Comparison of ENCODE assay signal across 8 cellular contexts in the genomic region with DNA sequence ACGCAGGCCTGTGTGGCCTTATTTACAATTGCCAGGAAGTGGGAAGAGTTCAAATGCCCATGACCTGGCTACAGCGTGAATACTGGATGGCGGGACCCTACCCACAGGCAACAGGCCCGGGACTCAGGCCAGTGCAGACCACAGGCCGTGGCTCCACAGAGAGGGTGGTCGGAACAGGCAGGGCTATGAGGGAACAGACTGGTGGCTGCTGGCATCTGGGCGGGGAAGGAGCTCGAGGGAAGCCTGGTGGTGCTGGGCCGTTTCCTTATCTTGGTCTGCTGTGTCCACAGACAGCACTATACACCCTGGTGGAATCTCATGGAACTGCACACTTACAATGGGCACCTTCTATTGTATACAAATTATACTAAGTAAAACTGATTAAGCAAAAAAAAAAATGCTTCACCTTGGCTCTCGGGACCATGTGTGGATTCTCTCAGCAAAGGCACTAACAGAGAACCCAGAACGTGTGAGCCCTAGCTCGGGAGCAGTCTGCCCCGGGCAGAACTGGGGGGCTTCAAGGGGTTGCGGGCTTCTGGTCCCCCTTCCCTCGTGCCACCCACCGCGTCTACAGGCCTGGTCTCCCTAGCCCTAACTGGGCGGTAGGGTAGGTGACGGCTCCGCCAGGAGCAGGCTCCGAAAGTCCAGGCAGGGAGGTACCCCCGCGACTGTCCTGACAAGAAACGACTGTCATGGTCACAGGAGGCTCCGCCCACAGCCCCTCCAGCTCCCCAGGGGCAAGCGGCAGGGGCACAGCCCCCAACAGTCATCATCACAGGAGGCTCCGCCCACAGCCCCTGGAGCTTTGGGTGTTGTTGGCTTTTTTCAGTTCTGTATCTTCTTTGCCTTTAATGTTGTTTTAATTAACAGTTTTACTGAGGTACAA. TPM values are rescaled to one million over a fixed set of nuclear protein-coding genes. Genes with fewer than 3 reads are reported as not detected.
DNase-seq lines count a peak whose midpoint lies in the region; ATAC-seq and TF ChIP-seq lines count a peak whose summit lies in the region.

No MANE protein-coding gene starts in this region.

- in situ Hi-C loops in GM23248 (cut with MboI), result no loop called here
- in situ Hi-C loops in mammary epithelial cell (cut with MboI; ENCODE audit: low sequenced_read_pairs in 2 of 2), result no loop called here

- no peaks in the 10 kb centered on the region for H3K9me3 Mint-ChIP-seq in stimulated activated memory B cell treated with anti-CD40 and anti-IgM and Interleukin-4, amounts not matched to agents 10 μg/mL and 1 μg/mL and 100 μg/mL, for 72 hours

- no peaks in the 10 kb centered on the region for H3K36me3 ChIP-seq in GM23248 (ENCODE audit: low read depth)
- H3K36me3 ChIP-seq in OCI-LY3 (replicated peaks; ENCODE audit: low read depth, low read length), result no peaks in the 10 kb centered on the region
- H3K36me3 ChIP-seq in mammary epithelial cell (ENCODE audit: insufficient read depth, low read length), result no peaks in the 10 kb centered on the region

- H4K20me1 ChIP-seq in GM23248 (ENCODE audit: insufficient read depth) (no peaks in the 10 kb centered on the region), OCI-LY3 (ENCODE audit: insufficient read depth, low read length) (no peaks in the 10 kb centered on the region), mammary epithelial cell (ENCODE audit: insufficient read depth, low read length) (no peaks in the 10 kb centered on the region)

- H3F3A ChIP-seq in GM23248 (ENCODE audit: insufficient read depth), result no peaks in the 10 kb centered on the region

- H3K9ac ChIP-seq in GM23248 (no peak overlapping the region), OCI-LY3 (ENCODE audit: low read length) (no peak overlapping the region), mammary epithelial cell (ENCODE audit: insufficient read depth, low read length) (no peak overlapping the region)

- dilution Hi-C loops in mammary epithelial cell (cut with HindIII; ENCODE audit: low sequenced_read_pairs), result no loop called here

- BruUV-seq in mammary epithelial cell (replicated peaks; lab: Mats Ljungman, UMichigan), result no TSS peak

- intact Hi-C loops in mammary epithelial cell (cut with micrococcal nuclease), result loop anchor here (1.0 to 2.0 kb wide), 2 partner anchors 59 to 212 kb away; no protein-coding TSS in a partner anchor

- H3K4me1 ChIP-seq in GM23248 (ENCODE audit: insufficient read depth) (no peaks in the 10 kb centered on the region), OCI-LY3 (ENCODE audit: low read length) (no peaks in the 10 kb centered on the region), mammary epithelial cell (ENCODE audit: insufficient read depth, low read length) (peaks cover 15% of the 10 kb centered on the region)

- peak; percentile 20 for DNase-seq in COR-L47 (lab: John Stamatoyannopoulos, UW)
- peak; percentile 79 for DNase-seq in GM23248
- DNase-seq in mammary epithelial cell, result peak; percentile 54
- DNase-seq in kidney tubule cell (ENCODE audit: low spot score), result peak; percentile 58
- DNase-seq in NCI-H2107 (lab: John Stamatoyannopoulos, UW), result no peak

- peak; percentile 24; the same call in 1 of the 2 replicates for TF ChIP-seq CTCF in OCI-LY3 (IDR thresholded peaks at IDR 0.05; ENCODE audit: low read depth, low read length)
- TF ChIP-seq CTCF in mammary epithelial cell (conservative IDR thresholded peaks at IDR 0.05 in 1 of 2, IDR thresholded peaks at IDR 0.05 in 1 of 2; ENCODE audit: extremely low read depth in 1 of 2, insufficient read depth in 1 of 2, low read depth in 1 of 2, low read length in 2 of 2), result peak; percentile 63 to 75

- H3K27ac Mint-ChIP-seq in stimulated activated memory B cell treated with anti-CD40 and anti-IgM and Interleukin-4, amounts not matched to agents 10 μg/mL and 1 μg/mL and 100 μg/mL, for 72 hours, result no peak overlapping the region

- no peaks in the 10 kb centered on the region for H3K27me3 ChIP-seq in GM23248 (replicated peaks; ENCODE audit: insufficient read depth)
- H3K27me3 ChIP-seq in OCI-LY3 (ENCODE audit: low read depth, low read length), result no peaks in the 10 kb centered on the region
- no peaks in the 10 kb centered on the region for H3K27me3 ChIP-seq in mammary epithelial cell (ENCODE audit: insufficient read depth, low read length)

- H3K36me3 Mint-ChIP-seq in stimulated activated memory B cell treated with anti-CD40 and anti-IgM and Interleukin-4, amounts not matched to agents 10 μg/mL and 1 μg/mL and 100 μg/mL, for 72 hours, result peaks cover 44% of the 10 kb centered on the region

- CTCF ChIA-PET in mammary epithelial cell (lab: Charles Lee; ENCODE audit: low non-redundant PET), result interaction anchor here (0.6 to 0.7 kb wide), 2 partner anchors 189 to 281 kb away, joined by 3 to 6 read pairs; no protein-coding TSS in a partner anchor

- WGBS in GM23248 (ENCODE audit: low coverage in 1 of 2, low lambda C conversion rate in 2 of 2, missing lambda C conversion rate in 2 of 2), 2 experiments, result 73 to 77% methylated on average over 27 of the region's 27 CpGs
- WGBS in mammary epithelial cell (ENCODE audit: low coverage, missing lambda C conversion rate), result 48% methylated on average over 21 of the region's 27 CpGs

- H3K4me3 Mint-ChIP-seq in stimulated activated memory B cell treated with anti-CD40 and anti-IgM and Interleukin-4, amounts not matched to agents 10 μg/mL and 1 μg/mL and 100 μg/mL, for 72 hours, result no peak overlapping the region

- H3K79me2 ChIP-seq in GM23248 (ENCODE audit: insufficient read depth) (no peaks in the 10 kb centered on the region), OCI-LY3 (ENCODE audit: low read length) (no peaks in the 10 kb centered on the region), mammary epithelial cell (ENCODE audit: insufficient read depth, low read length) (no peaks in the 10 kb centered on the region)

- H2AFZ ChIP-seq in GM23248 (no peak overlapping the region), OCI-LY3 (ENCODE audit: low read depth, low read length) (no peak overlapping the region), mammary epithelial cell (ENCODE audit: low read depth, low read length) (peak overlapping the region; percentile 86)

- no peaks in the 10 kb centered on the region for H3K4me1 Mint-ChIP-seq in stimulated activated memory B cell treated with anti-CD40 and anti-IgM and Interleukin-4, amounts not matched to agents 10 μg/mL and 1 μg/mL and 100 μg/mL, for 72 hours

- no peaks in the 10 kb centered on the region for H3K27me3 Mint-ChIP-seq in stimulated activated memory B cell treated with anti-CD40 and anti-IgM and Interleukin-4, amounts not matched to agents 10 μg/mL and 1 μg/mL and 100 μg/mL, for 72 hours

- H3K9me3 ChIP-seq in GM23248 (ENCODE audit: low read depth), result no peaks in the 10 kb centered on the region
- no peaks in the 10 kb centered on the region for H3K9me3 ChIP-seq in OCI-LY3 (ENCODE audit: insufficient read depth, low read length)
- no peaks in the 10 kb centered on the region for H3K9me3 ChIP-seq in mammary epithelial cell (replicated peaks; ENCODE audit: insufficient read depth, low read length)

- H3K9me2 ChIP-seq in GM23248 (ENCODE audit: insufficient read depth), result no peaks in the 10 kb centered on the region

- no peak overlapping the region for H3K27ac ChIP-seq in GM23248
- H3K27ac ChIP-seq in OCI-LY3 (ENCODE audit: low read length), result no peak overlapping the region
- H3K27ac ChIP-seq in mammary epithelial cell (ENCODE audit: insufficient read depth, low read depth, low read length), result no peak overlapping the region
- H3K27ac ChIP-seq in temporal lobe (ENCODE audit: low read depth, low read length), result peak overlapping the region; percentile 9

- H3K4me3 ChIP-seq in GM23248 (no peak overlapping the region), OCI-LY3 (ENCODE audit: low read length) (no peak overlapping the region), mammary epithelial cell (replicated peaks in 1 of 3; ENCODE audit: insufficient read depth in 1 of 3, low read depth in 2 of 3, low read length in 3 of 3) (no peak overlapping the region)

- H3K4me2 ChIP-seq in GM23248 (ENCODE audit: unreplicated experiment) (no peak overlapping the region), OCI-LY3 (ENCODE audit: low read length) (no peak overlapping the region), mammary epithelial cell (ENCODE audit: insufficient read depth, low read depth, low read length) (no peak overlapping the region)

- no peak for ATAC-seq in stimulated activated memory B cell treated with anti-CD40 and anti-IgM and Interleukin-4, amounts not matched to agents 10 μg/mL and 1 μg/mL and 100 μg/mL, for 72 hours

RNA-seq across cellular contexts. Expression of a gene that starts 21.8 kb away (rescaled TPM):
- total RNA-seq in GM23248 (2014; rRNA removed; shearing (Covaris generic)), result 8.0 and 14.2 TPM in 2 replicates
- 5.6 and 6.1 TPM in 2 replicates for polyA plus RNA-seq in GM23248 (2016; fragmentation: Nextera tagmentation; extraction: Ambion mirVana)
- 10 to 100 TPM in 1 of 2 donors, 1 to 10 TPM in 1; 8.7 to 13.1 TPM for total RNA-seq in mammary epithelial cell
- 6.1 TPM for polyA plus RNA-seq in mammary epithelial cell
- polyA minus RNA-seq in mammary epithelial cell, result 1.5 TPM
- total RNA-seq in temporal lobe, result 7.9 TPM

RNA-seq across cellular contexts. Expression of a gene that starts 34.9 kb away (rescaled TPM):
- 1.6 and 4.0 TPM in 2 replicates for total RNA-seq in GM23248 (2014; rRNA removed; shearing (Covaris generic))
- 0.18 and 0.25 TPM in 2 replicates for polyA plus RNA-seq in GM23248 (2016; fragmentation: Nextera tagmentation; extraction: Ambion mirVana)
- total RNA-seq in mammary epithelial cell, result 1 to 10 TPM in 1 of 2 donors, under 1 TPM in 1; 0.73 to 2.0 TPM
- polyA plus RNA-seq in mammary epithelial cell, result 0.29 TPM
- not detected for polyA minus RNA-seq in mammary epithelial cell
- total RNA-seq in temporal lobe, result 7.9 TPM

RNA-seq across cellular contexts. Expression of a gene that starts 35.6 kb away (rescaled TPM):
- not detected in 2 replicates for total RNA-seq in GM23248 (2014; rRNA removed; shearing (Covaris generic))
- polyA plus RNA-seq in GM23248 (2016; fragmentation: Nextera tagmentation; extraction: Ambion mirVana), result not detected in 2 replicates
- not detected for total RNA-seq in mammary epithelial cell
- polyA plus RNA-seq in mammary epithelial cell, result not detected
- polyA minus RNA-seq in mammary epithelial cell, result not detected
- total RNA-seq in temporal lobe, result not detected

RNA-seq across cellular contexts. Expression of a gene that starts 37.9 kb away (rescaled TPM):
- 16.1 and 24.4 TPM in 2 replicates for total RNA-seq in GM23248 (2014; rRNA removed; shearing (Covaris generic))
- polyA plus RNA-seq in GM23248 (2016; fragmentation: Nextera tagmentation; extraction: Ambion mirVana) (2.2 and 2.7 TPM in 2 replicates), mammary epithelial cell (10.3 TPM)
- total RNA-seq in mammary epithelial cell (10 to 100 TPM; 15.7 to 25.7 TPM), temporal lobe (10.1 TPM)
- polyA minus RNA-seq in mammary epithelial cell, result 3.9 TPM

RNA-seq across cellular contexts. Expression of a gene that starts 38.2 kb away (rescaled TPM):
- 17.2 and 53.1 TPM in 2 replicates for total RNA-seq in GM23248 (2014; rRNA removed; shearing (Covaris generic))
- polyA plus RNA-seq in GM23248 (2016; fragmentation: Nextera tagmentation; extraction: Ambion mirVana) (134 and 136 TPM in 2 replicates), mammary epithelial cell (112 TPM)
- total RNA-seq in mammary epithelial cell (10 to 100 TPM; 14.7 to 98.1 TPM), temporal lobe (12.8 TPM)
- polyA minus RNA-seq in mammary epithelial cell, result 69.0 TPM
